Comparison of ENCODE assay signal across 1 cellular context in genomic region chr14:20757963-20758362, GRCh38.
A peak's percentile ranks its signal among the peaks of the same experiment; 100 is the strongest.
TF ChIP-seq lines count a peak whose summit lies in the region.

No MANE protein-coding gene starts in this region.

TF ChIP-seq in GM12878, 131 proteins besides CTCF, POLR2A, EP300 and RAD21:
- TF ChIP-seq ZZZ3 (IDR thresholded peaks at IDR 0.05; ENCODE audit: control insufficient read depth, insufficient read length, low read depth) (no peak), ETV6 (conservative IDR thresholded peaks at IDR 0.05 in 1 of 2, IDR thresholded peaks at IDR 0.05 in 1 of 2; ENCODE audit: borderline replicate concordance in 1 of 2, low read depth in 1 of 2) (no peak), E4F1 (IDR thresholded peaks at IDR 0.05; ENCODE audit: borderline replicate concordance, partially characterized antibody) (no peak), USF1 (IDR thresholded peaks at IDR 0.05; ENCODE audit: borderline replicate concordance, extremely low read length, insufficient read depth, low read depth, low read length) (no peak), NFXL1 (IDR thresholded peaks at IDR 0.05; ENCODE audit: borderline replicate concordance) (no peak), MTA3 (IDR thresholded peaks at IDR 0.05; ENCODE audit: borderline replicate concordance, low read length) (no peak), CEBPB (IDR thresholded peaks at IDR 0.05; ENCODE audit: borderline replicate concordance in 1 of 2, low read depth in 2 of 2, low read length in 2 of 2) (no peak), TCF3 (IDR thresholded peaks at IDR 0.05; ENCODE audit: borderline replicate concordance, insufficient read depth, low read depth, low read length) (no peak), ZBTB40 (IDR thresholded peaks at IDR 0.05; ENCODE audit: borderline replicate concordance) (peak; percentile 49), RUNX3 (IDR thresholded peaks at IDR 0.05; ENCODE audit: low read length) (no peak), SP1 (IDR thresholded peaks at IDR 0.05; ENCODE audit: low read depth, low read length) (no peak), MAX (IDR thresholded peaks at IDR 0.05; ENCODE audit: low read depth, low read length) (no peak), E2F4 (IDR thresholded peaks at IDR 0.05; ENCODE audit: low read depth, low read length) (no peak), SMC3 (IDR thresholded peaks at IDR 0.05; ENCODE audit: borderline replicate concordance, low read length) (peak; percentile 64), ZBTB11 (CRISPR knock-in tag; IDR thresholded peaks at IDR 0.05) (no peak), FOXK2 (IDR thresholded peaks at IDR 0.05) (no peak), KLF5 (IDR thresholded peaks at IDR 0.05; ENCODE audit: partially characterized antibody) (no peak), NR2F1 (conservative IDR thresholded peaks at IDR 0.05) (no peak)
